1 cellular context compared by ENCODE assay signal in genomic region chr2:219576505-219577388, GRCh38.
TF ChIP-seq lines count a peak whose summit lies in the region.

No MANE protein-coding gene starts in this region.

TF ChIP-seq in HepG2, 621 proteins besides CTCF, POLR2A, EP300 and RAD21 (continued from another document and continues in another):
- TF ChIP-seq MXD1 (CRISPR knock-in tag; IDR thresholded peaks at IDR 0.05), result peak; percentile 65
- no peak for TF ChIP-seq CEBPB (IDR thresholded peaks at IDR 0.05; ENCODE audit: borderline replicate concordance, low read depth, low read length)
- TF ChIP-seq KMT2B (CRISPR knock-in tag; IDR thresholded peaks at IDR 0.05), result peak; percentile 59; the same call in 1 of the 2 replicates
- TF ChIP-seq ZBTB20 (CRISPR knock-in tag; IDR thresholded peaks at IDR 0.05; ENCODE audit: borderline replicate concordance, low read depth), result peak; percentile 96; the same call in 1 of the 2 replicates
- peak; percentile 60; the same call in 1 of the 2 replicates for TF ChIP-seq ZNF451 (CRISPR knock-in tag; IDR thresholded peaks at IDR 0.05)
- TF ChIP-seq SMAD9 (CRISPR knock-in tag; IDR thresholded peaks at IDR 0.05), result 0 out of 2 replicates have a peak, but pooled peaks have one; percentile 60
- peak; percentile 89 for TF ChIP-seq DMAP1 (CRISPR knock-in tag; IDR thresholded peaks at IDR 0.05)
- no peak for TF ChIP-seq REL (CRISPR knock-in tag; conservative IDR thresholded peaks at IDR 0.05)
- 0 out of 2 replicates have a peak, but pooled peaks have one; percentile 28 for TF ChIP-seq ZNF101 (CRISPR knock-in tag; IDR thresholded peaks at IDR 0.05; ENCODE audit: borderline replicate concordance, low read depth)
- peak; percentile 83; the same call in 1 of the 2 replicates for TF ChIP-seq ZNF572 (CRISPR knock-in tag; IDR thresholded peaks at IDR 0.05)
- TF ChIP-seq PAX8 (CRISPR knock-in tag; IDR thresholded peaks at IDR 0.05; ENCODE audit: borderline replicate concordance), result no peak
- TF ChIP-seq PRDM4 (CRISPR knock-in tag; IDR thresholded peaks at IDR 0.05; ENCODE audit: borderline replicate concordance), result no peak
- TF ChIP-seq ZNF510 (CRISPR knock-in tag; IDR thresholded peaks at IDR 0.05; ENCODE audit: low read depth), result no peak; the same call in 1 of the 2 replicates
- no peak for TF ChIP-seq GABPA (IDR thresholded peaks at IDR 0.05; ENCODE audit: low read depth, low read length)
- peak; percentile 81 for TF ChIP-seq GABPA (CRISPR knock-in tag; IDR thresholded peaks at IDR 0.05; ENCODE audit: low read depth)
- peak; percentile 99; the same call in 1 of the 2 replicates for TF ChIP-seq CBX5 (CRISPR knock-in tag; IDR thresholded peaks at IDR 0.05; ENCODE audit: borderline replicate concordance)
- no peak for TF ChIP-seq GPBP1L1 (CRISPR knock-in tag; IDR thresholded peaks at IDR 0.05)
- peak; percentile 56 for TF ChIP-seq ZFP36 (IDR thresholded peaks at IDR 0.05; ENCODE audit: borderline replicate concordance, low read depth, low read length, partially characterized antibody)
- TF ChIP-seq SMARCE1 (IDR thresholded peaks at IDR 0.05; ENCODE audit: borderline replicate concordance), result no peak
- TF ChIP-seq ZNF180 (CRISPR knock-in tag; IDR thresholded peaks at IDR 0.05; ENCODE audit: borderline replicate concordance, low read depth), result no peak
- peak; percentile 89 for TF ChIP-seq FOXA1 (IDR thresholded peaks at IDR 0.05)
- peak; percentile 99 for TF ChIP-seq FOXA1 (CRISPR knock-in tag; IDR thresholded peaks at IDR 0.05)
- TF ChIP-seq KDM5B (CRISPR knock-in tag; IDR thresholded peaks at IDR 0.05; ENCODE audit: borderline replicate concordance), result peak; percentile 97; the same call in 1 of the 2 replicates
- no peak for TF ChIP-seq ATRX (CRISPR knock-in tag; IDR thresholded peaks at IDR 0.05; ENCODE audit: borderline replicate concordance)
- no peak for TF ChIP-seq ZNF138 (CRISPR knock-in tag; IDR thresholded peaks at IDR 0.05; ENCODE audit: low read depth)
- TF ChIP-seq ZNF547 (CRISPR knock-in tag; IDR thresholded peaks at IDR 0.05), result peak; percentile 91
- no peak for TF ChIP-seq NFIB (CRISPR knock-in tag; IDR thresholded peaks at IDR 0.05; ENCODE audit: borderline replicate concordance)
- no peak for TF ChIP-seq ZNF296 (CRISPR knock-in tag; conservative IDR thresholded peaks at IDR 0.05)
- TF ChIP-seq ZFY (CRISPR knock-in tag; IDR thresholded peaks at IDR 0.05), result 0 out of 2 replicates have a peak, but pooled peaks have one; percentile 20
- no peak for TF ChIP-seq HNRNPK (IDR thresholded peaks at IDR 0.05; ENCODE audit: low read depth, low read length, poor library complexity, severe bottlenecking)
- no peak for TF ChIP-seq ZUFSP (CRISPR knock-in tag; IDR thresholded peaks at IDR 0.05; ENCODE audit: borderline replicate concordance)
- TF ChIP-seq ZMAT3 (CRISPR knock-in tag; conservative IDR thresholded peaks at IDR 0.05), result peak; percentile 73; the same call in 1 of the 2 replicates
- TF ChIP-seq HNF4G (IDR thresholded peaks at IDR 0.05; ENCODE audit: borderline replicate concordance, low read depth, low read length), result peak; percentile 40; the same call in 1 of the 2 replicates
- no peak for TF ChIP-seq HNF4G (CRISPR knock-in tag; IDR thresholded peaks at IDR 0.05; ENCODE audit: borderline replicate concordance, low read depth)
- peak; percentile 99 for TF ChIP-seq MTA1 (CRISPR knock-in tag; IDR thresholded peaks at IDR 0.05; ENCODE audit: borderline replicate concordance)
- TF ChIP-seq MTA3 (CRISPR knock-in tag; IDR thresholded peaks at IDR 0.05), result no peak
- TF ChIP-seq SSRP1 (CRISPR knock-in tag; IDR thresholded peaks at IDR 0.05), result peak; percentile 97
- TF ChIP-seq ZNF275 (CRISPR knock-in tag; IDR thresholded peaks at IDR 0.05; ENCODE audit: borderline replicate concordance), result peak; percentile 94; the same call in 1 of the 2 replicates
- no peak for TF ChIP-seq HCFC1 (IDR thresholded peaks at IDR 0.05; ENCODE audit: low read depth, low read length)
- TF ChIP-seq ZBTB42 (CRISPR knock-in tag; IDR thresholded peaks at IDR 0.05), result peak; percentile 94
- TF ChIP-seq GTF3A (CRISPR knock-in tag; conservative IDR thresholded peaks at IDR 0.05), result peak; percentile 95; the same call in 1 of the 2 replicates
- TF ChIP-seq ZNF274 (CRISPR knock-in tag; IDR thresholded peaks at IDR 0.05), result 0 out of 2 replicates have a peak, but pooled peaks have one; percentile 62
- no peak for TF ChIP-seq PLRG1 (conservative IDR thresholded peaks at IDR 0.05)
- no peak for TF ChIP-seq ZNF207 (IDR thresholded peaks at IDR 0.05; ENCODE audit: borderline replicate concordance)
- TF ChIP-seq MED1 (CRISPR knock-in tag; IDR thresholded peaks at IDR 0.05), result peak; percentile 99
- TF ChIP-seq ELF3 (CRISPR knock-in tag; IDR thresholded peaks at IDR 0.05), result peak; percentile 88
- no peak for TF ChIP-seq REXO4 (CRISPR knock-in tag; IDR thresholded peaks at IDR 0.05; ENCODE audit: borderline replicate concordance)
- TF ChIP-seq, protein P1, sequence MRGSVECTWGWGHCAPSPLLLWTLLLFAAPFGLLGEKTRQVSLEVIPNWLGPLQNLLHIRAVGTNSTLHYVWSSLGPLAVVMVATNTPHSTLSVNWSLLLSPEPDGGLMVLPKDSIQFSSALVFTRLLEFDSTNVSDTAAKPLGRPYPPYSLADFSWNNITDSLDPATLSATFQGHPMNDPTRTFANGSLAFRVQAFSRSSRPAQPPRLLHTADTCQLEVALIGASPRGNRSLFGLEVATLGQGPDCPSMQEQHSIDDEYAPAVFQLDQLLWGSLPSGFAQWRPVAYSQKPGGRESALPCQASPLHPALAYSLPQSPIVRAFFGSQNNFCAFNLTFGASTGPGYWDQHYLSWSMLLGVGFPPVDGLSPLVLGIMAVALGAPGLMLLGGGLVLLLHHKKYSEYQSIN (CRISPR knock-in tag; IDR thresholded peaks at IDR 0.05; ENCODE audit: borderline replicate concordance), result no peak
- TF ChIP-seq ATF3 (CRISPR knock-in tag; IDR thresholded peaks at IDR 0.05), result 0 out of 2 replicates have a peak, but pooled peaks have one; percentile 9
- peak; percentile 96 for TF ChIP-seq NRL (CRISPR knock-in tag; IDR thresholded peaks at IDR 0.05; ENCODE audit: borderline replicate concordance)
- TF ChIP-seq ZNF781 (CRISPR knock-in tag; IDR thresholded peaks at IDR 0.05; ENCODE audit: borderline replicate concordance, not compliant biosample characterization), result peak; percentile 27
- peak; percentile 58; the same call in 1 of the 2 replicates for TF ChIP-seq GMEB1 (CRISPR knock-in tag; IDR thresholded peaks at IDR 0.05; ENCODE audit: borderline replicate concordance)
- TF ChIP-seq CREBL2 (CRISPR knock-in tag; IDR thresholded peaks at IDR 0.05; ENCODE audit: borderline replicate concordance), result no peak
- TF ChIP-seq NKX3-1 (CRISPR knock-in tag; IDR thresholded peaks at IDR 0.05), result no peak
- TF ChIP-seq ZKSCAN1 (IDR thresholded peaks at IDR 0.05; ENCODE audit: low read length), result peak; percentile 74; the same call in 1 of the 2 replicates
- TF ChIP-seq ZNF7 (CRISPR knock-in tag; IDR thresholded peaks at IDR 0.05), result no peak
- peak; percentile 63 for TF ChIP-seq ZNF629 (CRISPR knock-in tag; conservative IDR thresholded peaks at IDR 0.05)
- no peak for TF ChIP-seq ZNF367 (CRISPR knock-in tag; IDR thresholded peaks at IDR 0.05; ENCODE audit: borderline replicate concordance)
- TF ChIP-seq, protein P2, sequence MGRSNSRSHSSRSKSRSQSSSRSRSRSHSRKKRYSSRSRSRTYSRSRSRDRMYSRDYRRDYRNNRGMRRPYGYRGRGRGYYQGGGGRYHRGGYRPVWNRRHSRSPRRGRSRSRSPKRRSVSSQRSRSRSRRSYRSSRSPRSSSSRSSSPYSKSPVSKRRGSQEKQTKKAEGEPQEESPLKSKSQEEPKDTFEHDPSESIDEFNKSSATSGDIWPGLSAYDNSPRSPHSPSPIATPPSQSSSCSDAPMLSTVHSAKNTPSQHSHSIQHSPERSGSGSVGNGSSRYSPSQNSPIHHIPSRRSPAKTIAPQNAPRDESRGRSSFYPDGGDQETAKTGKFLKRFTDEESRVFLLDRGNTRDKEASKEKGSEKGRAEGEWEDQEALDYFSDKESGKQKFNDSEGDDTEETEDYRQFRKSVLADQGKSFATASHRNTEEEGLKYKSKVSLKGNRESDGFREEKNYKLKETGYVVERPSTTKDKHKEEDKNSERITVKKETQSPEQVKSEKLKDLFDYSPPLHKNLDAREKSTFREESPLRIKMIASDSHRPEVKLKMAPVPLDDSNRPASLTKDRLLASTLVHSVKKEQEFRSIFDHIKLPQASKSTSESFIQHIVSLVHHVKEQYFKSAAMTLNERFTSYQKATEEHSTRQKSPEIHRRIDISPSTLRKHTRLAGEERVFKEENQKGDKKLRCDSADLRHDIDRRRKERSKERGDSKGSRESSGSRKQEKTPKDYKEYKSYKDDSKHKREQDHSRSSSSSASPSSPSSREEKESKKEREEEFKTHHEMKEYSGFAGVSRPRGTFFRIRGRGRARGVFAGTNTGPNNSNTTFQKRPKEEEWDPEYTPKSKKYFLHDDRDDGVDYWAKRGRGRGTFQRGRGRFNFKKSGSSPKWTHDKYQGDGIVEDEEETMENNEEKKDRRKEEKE (IDR thresholded peaks at IDR 0.05), result no peak
- TF ChIP-seq KLF11 (CRISPR knock-in tag; IDR thresholded peaks at IDR 0.05), result peak; percentile 90
